ENCODE assay signal across 10 cellular contexts in genomic region chr17:35447494-35447893, GRCh38. TPM values are rescaled to one million over a fixed set of nuclear protein-coding genes. Genes with fewer than 3 reads are reported as not detected.
DNase-seq lines count a peak whose midpoint lies in the region; ATAC-seq and TF ChIP-seq lines count a peak whose summit lies in the region.
"Had no signal": no experiment of that assay in that cellular context is flagged by ENCODE, and none has a peak within 500 bp of the region (broad histone marks: within the 10 kb centered on the region; RNA-seq: fewer than 3 reads in every experiment).

No MANE protein-coding gene starts in this region.

- H3K27me3 ChIP-seq in upper lobe of left lung: no peaks in the 10 kb centered on the region

- no peak for ATAC-seq in memory B cell (ENCODE audit: low read depth)
- no peak for ATAC-seq in upper lobe of left lung (ENCODE audit: low FRiP score in 2 of 2)

- no peaks in the 10 kb centered on the region for H3K9me3 Mint-ChIP-seq in activated naive CD4-positive, alpha-beta T cell treated with anti-CD3 and anti-CD28 coated beads, Interleukin-2, amount 50 U/mL, for 24 hours
- H3K9me3 Mint-ChIP-seq in activated naive CD8-positive, alpha-beta T cell treated with anti-CD3 and anti-CD28 coated beads for 36 hours: no peaks in the 10 kb centered on the region
- H3K9me3 Mint-ChIP-seq in memory B cell: no peaks in the 10 kb centered on the region

- TF ChIP-seq POLR2A in upper lobe of left lung (IDR thresholded peaks at IDR 0.05): no peak

- peaks cover 21% of the 10 kb centered on the region for H3K4me1 Mint-ChIP-seq in activated naive CD4-positive, alpha-beta T cell treated with anti-CD3 and anti-CD28 coated beads, Interleukin-2, amount 50 U/mL, for 24 hours
- H3K4me1 Mint-ChIP-seq in activated naive CD8-positive, alpha-beta T cell treated with anti-CD3 and anti-CD28 coated beads for 36 hours: peaks cover 11% of the 10 kb centered on the region
- H3K4me1 Mint-ChIP-seq in memory B cell: peaks cover 13% of the 10 kb centered on the region

- peaks cover 3 to 29% (median 16%) of the 10 kb centered on the region in 4 donors for H3K4me1 ChIP-seq in upper lobe of left lung

- DNase-seq in activated naive CD4-positive, alpha-beta T cell treated with anti-CD3 and anti-CD28 coated beads, Interleukin-2, amount 50 U/mL, for 16 hours: no peak
- DNase-seq in activated naive CD8-positive, alpha-beta T cell treated with anti-CD3 and anti-CD28 coated beads for 36 hours: no peak
- DNase-seq in memory B cell (ENCODE audit: low spot score in 2 of 2): no peak
- DNase-seq in upper lobe of left lung: no peak
- no peak for DNase-seq in NCI-H146 treated with DMSO at 0.1 percent for 48 hours (lab: John Stamatoyannopoulos, UW; ENCODE audit: unreplicated experiment)
- DNase-seq in NCI-H82 treated with DMSO at 0.1 percent for 48 hours (lab: John Stamatoyannopoulos, UW; ENCODE audit: unreplicated experiment): no peak
- DNase-seq in putamen (ENCODE audit: low spot score): no peak

- H3K9me3 ChIP-seq in upper lobe of left lung: no peaks in the 10 kb centered on the region
- H3K9me3 ChIP-seq: right lobe of liver, tibial artery had no signal

- peak overlapping the region in 3 of 4 donors; percentile 55 to 65 (median 63) for H3K4me3 ChIP-seq in upper lobe of left lung

- peak overlapping the region in 3 of 4 donors; percentile 71 to 85 (median 73) for H3K27ac ChIP-seq in upper lobe of left lung

- TF ChIP-seq CTCF in upper lobe of left lung (IDR thresholded peaks at IDR 0.05): no peak

- H3K36me3 ChIP-seq in upper lobe of left lung: no peaks in the 10 kb centered on the region
- H3K36me3 ChIP-seq: right lobe of liver, tibial artery had no signal

- no peak overlapping the region for H3K27ac Mint-ChIP-seq in activated naive CD4-positive, alpha-beta T cell treated with anti-CD3 and anti-CD28 coated beads, Interleukin-2, amount 50 U/mL, for 24 hours
- H3K27ac Mint-ChIP-seq in activated naive CD8-positive, alpha-beta T cell treated with anti-CD3 and anti-CD28 coated beads for 36 hours: no peak overlapping the region
- H3K27ac Mint-ChIP-seq in memory B cell: peak overlapping the region; percentile 93

- H3K4me3 Mint-ChIP-seq in activated naive CD4-positive, alpha-beta T cell treated with anti-CD3 and anti-CD28 coated beads, Interleukin-2, amount 50 U/mL, for 24 hours: peak overlapping the region; percentile 63
- peak overlapping the region; percentile 61 for H3K4me3 Mint-ChIP-seq in activated naive CD8-positive, alpha-beta T cell treated with anti-CD3 and anti-CD28 coated beads for 36 hours
- peak overlapping the region; percentile 91 for H3K4me3 Mint-ChIP-seq in memory B cell

- WGBS in upper lobe of left lung, 2 donors: 49 to 52% methylated on average over 3 of the region's 3 CpGs

- TF ChIP-seq EP300 in upper lobe of left lung (IDR thresholded peaks at IDR 0.05): no peak

- H3K27me3 Mint-ChIP-seq in activated naive CD4-positive, alpha-beta T cell treated with anti-CD3 and anti-CD28 coated beads, Interleukin-2, amount 50 U/mL, for 24 hours: no peaks in the 10 kb centered on the region
- no peaks in the 10 kb centered on the region for H3K27me3 Mint-ChIP-seq in activated naive CD8-positive, alpha-beta T cell treated with anti-CD3 and anti-CD28 coated beads for 36 hours
- no peaks in the 10 kb centered on the region for H3K27me3 Mint-ChIP-seq in memory B cell

- H3K36me3 Mint-ChIP-seq in activated naive CD4-positive, alpha-beta T cell treated with anti-CD3 and anti-CD28 coated beads, Interleukin-2, amount 50 U/mL, for 24 hours: peaks cover 6% of the 10 kb centered on the region
- H3K36me3 Mint-ChIP-seq in activated naive CD8-positive, alpha-beta T cell treated with anti-CD3 and anti-CD28 coated beads for 36 hours: peaks cover 14% of the 10 kb centered on the region
- no peaks in the 10 kb centered on the region for H3K36me3 Mint-ChIP-seq in memory B cell

RNA-seq across cellular contexts. Expression of gene SLFN13, which starts 1.1 kb away (rescaled TPM):
- 10 to 100 TPM; 22.0 to 22.1 TPM for total RNA-seq in activated naive CD8-positive, alpha-beta T cell treated with anti-CD3 and anti-CD28 coated beads for 36 hours
- total RNA-seq in upper lobe of left lung: 10 to 100 TPM in 4 of 6 donors, 1 to 10 TPM in 2; 9.1 to 46.8 (median 19.2) TPM

RNA-seq across cellular contexts. Expression of gene SLFN12, which starts 15.2 kb away (rescaled TPM):
- total RNA-seq in activated naive CD8-positive, alpha-beta T cell treated with anti-CD3 and anti-CD28 coated beads for 36 hours: 1 to 10 TPM; 6.0 to 8.6 TPM
- total RNA-seq in upper lobe of left lung: 10 to 100 TPM in 5 of 6 donors, 1 to 10 TPM in 1; 7.0 to 26.2 (median 12.3) TPM
